In the genomic region with DNA sequence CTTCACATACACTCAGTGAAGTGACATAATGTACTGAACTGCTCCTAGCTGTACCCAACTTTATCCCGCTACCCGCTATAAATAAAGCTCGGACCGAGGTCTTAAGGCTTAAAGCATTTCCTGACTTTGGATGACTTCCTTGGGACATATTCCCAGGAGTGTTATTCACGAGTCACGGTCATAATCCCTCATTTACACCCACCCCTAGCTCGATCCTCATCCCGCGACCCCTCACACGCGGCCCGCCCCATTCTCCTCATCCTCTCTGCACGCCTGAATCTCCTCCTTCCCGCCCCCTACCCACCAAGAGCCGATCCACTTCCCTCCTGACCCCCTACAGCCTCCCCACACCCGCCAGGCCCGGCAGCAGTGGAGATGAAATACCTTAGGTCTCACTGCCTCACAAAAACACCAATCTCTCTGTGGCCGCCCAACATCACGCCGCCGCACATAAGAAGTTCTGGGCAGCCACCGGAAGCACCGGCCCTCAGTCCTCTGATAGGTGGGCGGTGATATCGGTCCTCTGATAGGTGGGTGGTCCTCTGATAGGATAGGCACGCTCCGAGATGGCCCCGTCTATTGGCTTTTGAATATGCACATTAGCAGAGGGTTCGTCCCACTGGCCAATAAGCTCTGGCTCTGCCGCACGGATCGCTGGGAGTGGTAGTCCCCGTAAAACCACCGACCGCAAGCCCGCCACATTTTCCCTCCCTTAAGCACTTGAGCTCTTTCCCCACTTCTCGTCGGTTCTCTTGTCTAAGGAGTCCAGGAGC, we compare ENCODE assay signal across 8 cellular contexts. TPM values are rescaled to one million over a fixed set of nuclear protein-coding genes. Genes with fewer than 3 reads are reported as not detected.
DNase-seq lines count a peak whose midpoint lies in the region; ATAC-seq lines count a peak whose summit lies in the region.

A gene with protein sequence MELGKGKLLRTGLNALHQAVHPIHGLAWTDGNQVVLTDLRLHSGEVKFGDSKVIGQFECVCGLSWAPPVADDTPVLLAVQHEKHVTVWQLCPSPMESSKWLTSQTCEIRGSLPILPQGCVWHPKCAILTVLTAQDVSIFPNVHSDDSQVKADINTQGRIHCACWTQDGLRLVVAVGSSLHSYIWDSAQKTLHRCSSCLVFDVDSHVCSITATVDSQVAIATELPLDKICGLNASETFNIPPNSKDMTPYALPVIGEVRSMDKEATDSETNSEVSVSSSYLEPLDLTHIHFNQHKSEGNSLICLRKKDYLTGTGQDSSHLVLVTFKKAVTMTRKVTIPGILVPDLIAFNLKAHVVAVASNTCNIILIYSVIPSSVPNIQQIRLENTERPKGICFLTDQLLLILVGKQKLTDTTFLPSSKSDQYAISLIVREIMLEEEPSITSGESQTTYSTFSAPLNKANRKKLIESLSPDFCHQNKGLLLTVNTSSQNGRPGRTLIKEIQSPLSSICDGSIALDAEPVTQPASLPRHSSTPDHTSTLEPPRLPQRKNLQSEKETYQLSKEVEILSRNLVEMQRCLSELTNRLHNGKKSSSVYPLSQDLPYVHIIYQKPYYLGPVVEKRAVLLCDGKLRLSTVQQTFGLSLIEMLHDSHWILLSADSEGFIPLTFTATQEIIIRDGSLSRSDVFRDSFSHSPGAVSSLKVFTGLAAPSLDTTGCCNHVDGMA (minus strand): TSS at position 462 of the 773 bp plus-strand sequence. CDS start 7,897 bp downstream, outside the sequence.

- no peaks in the 10 kb centered on the region for H3K36me3 ChIP-seq in BLaER1

- intact Hi-C loops in dendritic cell treated with granulocyte-macrophage colony-stimulating factor and Interleukin-4, amounts not matched to agents 40 ng/mL and 50 ng/mL, for 4 days (cut with micrococcal nuclease): loop anchor here (1.0 to 2.0 kb wide), 3 partner anchors 29 to 120 kb away; a partner anchor contains a TSS

- peak within 1 kb of the TSS; percentile 73 for H3K27ac ChIP-seq in BLaER1

- H3K9ac ChIP-seq in BLaER1: peak within 1 kb of the TSS; percentile 86

- CTCF ChIA-PET in activated CD4-positive, alpha-beta T cell treated with anti-CD3 and anti-CD28 coated beads, Interleukin-2, amount 10 ng/mL, durations not matched to agents 7 days and 5 days (lab: Charles Lee): interaction anchor here (0.6 to 1.5 kb wide), 7 partner anchors 26 to 375 kb away, joined by 3 to 10 read pairs (median 3); a partner anchor contains a TSS

- peaks cover 10% of the 10 kb centered on the region; the same call in 1 of the 2 replicates for H4K20me1 ChIP-seq in BLaER1

- peak within 1 kb of the TSS; percentile 86 for H3K4me3 ChIP-seq in BLaER1

- peak within 1 kb of the TSS; percentile 94 for H3K27ac Mint-ChIP-seq in activated CD4-positive, alpha-beta T cell treated with anti-CD3 and anti-CD28 coated beads, Interleukin-2, amount 10 ng/mL, durations not matched to agents 7 days and 5 days
- peak within 1 kb of the TSS; percentile 85 for H3K27ac Mint-ChIP-seq in dendritic cell treated with granulocyte-macrophage colony-stimulating factor and Interleukin-4, amounts not matched to agents 40 ng/mL and 50 ng/mL, for 4 days

- peaks cover 46% of the 10 kb centered on the region for H3K27me3 ChIP-seq in BLaER1

- peaks cover 2% of the 10 kb centered on the region for H3K36me3 Mint-ChIP-seq in activated CD4-positive, alpha-beta T cell treated with anti-CD3 and anti-CD28 coated beads, Interleukin-2, amount 10 ng/mL, durations not matched to agents 7 days and 5 days (ENCODE audit: low read depth)
- H3K36me3 Mint-ChIP-seq in dendritic cell treated with granulocyte-macrophage colony-stimulating factor and Interleukin-4, amounts not matched to agents 40 ng/mL and 50 ng/mL, for 4 days (ENCODE audit: low read depth): peaks cover 8% of the 10 kb centered on the region

- DNase-seq in NCI-H69 (lab: John Stamatoyannopoulos, UW) (peak; percentile 96), left lobe of liver (ENCODE audit: low spot score) (peak; percentile 95)
- DNase-seq in activated CD4-positive, alpha-beta T cell treated with anti-CD3 and anti-CD28 coated beads, Interleukin-2, amount 10 ng/mL, durations not matched to agents 7 days and 5 days: peak; percentile 97
- DNase-seq in stimulated activated CD4-positive, alpha-beta T cell treated with anti-CD3 and anti-CD28 coated beads, Interleukin-2, amount 100 ng/mL, for 4 hours (ENCODE audit: low read depth): peak; percentile 89

- H3K27me3 Mint-ChIP-seq in activated CD4-positive, alpha-beta T cell treated with anti-CD3 and anti-CD28 coated beads, Interleukin-2, amount 10 ng/mL, durations not matched to agents 7 days and 5 days: peaks cover 2% of the 10 kb centered on the region
- H3K27me3 Mint-ChIP-seq in dendritic cell treated with granulocyte-macrophage colony-stimulating factor and Interleukin-4, amounts not matched to agents 40 ng/mL and 50 ng/mL, for 4 days: peaks cover 17% of the 10 kb centered on the region

- ATAC-seq in GM19328 (IDR thresholded peaks at IDR 0.05; ENCODE audit: unreplicated experiment) (peak; percentile 100), HG03520 (IDR thresholded peaks at IDR 0.05; ENCODE audit: unreplicated experiment) (peak; percentile 99), left lobe of liver (peak; percentile 96)

- no peaks in the 10 kb centered on the region for H3K9me3 Mint-ChIP-seq in activated CD4-positive, alpha-beta T cell treated with anti-CD3 and anti-CD28 coated beads, Interleukin-2, amount 10 ng/mL, durations not matched to agents 7 days and 5 days
- no peaks in the 10 kb centered on the region for H3K9me3 Mint-ChIP-seq in dendritic cell treated with granulocyte-macrophage colony-stimulating factor and Interleukin-4, amounts not matched to agents 40 ng/mL and 50 ng/mL, for 4 days

- peak within 1 kb of the TSS; percentile 92 for H3K4me3 Mint-ChIP-seq in activated CD4-positive, alpha-beta T cell treated with anti-CD3 and anti-CD28 coated beads, Interleukin-2, amount 10 ng/mL, durations not matched to agents 7 days and 5 days
- H3K4me3 Mint-ChIP-seq in dendritic cell treated with granulocyte-macrophage colony-stimulating factor and Interleukin-4, amounts not matched to agents 40 ng/mL and 50 ng/mL, for 4 days: peak within 1 kb of the TSS; percentile 96

- H3K4me1 Mint-ChIP-seq in activated CD4-positive, alpha-beta T cell treated with anti-CD3 and anti-CD28 coated beads, Interleukin-2, amount 10 ng/mL, durations not matched to agents 7 days and 5 days: peaks cover 29% of the 10 kb centered on the region
- peaks cover 19% of the 10 kb centered on the region for H3K4me1 Mint-ChIP-seq in dendritic cell treated with granulocyte-macrophage colony-stimulating factor and Interleukin-4, amounts not matched to agents 40 ng/mL and 50 ng/mL, for 4 days (ENCODE audit: low read depth)

- peaks cover 37% of the 10 kb centered on the region for H3K4me1 ChIP-seq in BLaER1

- H3K9me3 ChIP-seq in BLaER1: no peaks in the 10 kb centered on the region

- peak within 1 kb of the TSS; percentile 82 for H3K4me2 ChIP-seq in BLaER1

- POLR2A ChIA-PET in activated CD4-positive, alpha-beta T cell treated with anti-CD3 and anti-CD28 coated beads, Interleukin-2, amount 10 ng/mL, durations not matched to agents 7 days and 5 days (lab: Charles Lee): interaction anchor here (0.6 to 0.9 kb wide), 2 partner anchors 29 to 218 kb away, joined by 5 read pairs; a partner anchor contains a TSS

RNA-seq across cellular contexts. Expression of the gene that starts here (rescaled TPM):
- 10 to 100 TPM; 16.3 to 21.8 TPM for total RNA-seq in activated CD4-positive, alpha-beta T cell treated with anti-CD3 and anti-CD28 coated beads, Interleukin-2, amount 10 ng/mL, durations not matched to agents 7 days and 5 days
- total RNA-seq in left lobe of liver: 6.8 TPM

Comparison
In these comparisons a context has a peak if more than half of its experiments do, and no peak if none do; other contexts are left out.
1. Peak in every context shown above with its lines: DNase-seq, ATAC-seq, H3K4me3 ChIP-seq and H3K27ac ChIP-seq.